In genomic region chr10:102970941-102971340, GRCh38 we compare ENCODE assay signal across 10 cellular contexts.
"Had no signal": no experiment of that assay in that cellular context is flagged by ENCODE, and none has a peak within 500 bp of the region (broad histone marks: within the 10 kb centered on the region; RNA-seq: fewer than 3 reads in every experiment).

No MANE protein-coding gene starts in this region.

- H3K9ac ChIP-seq: GM23248 had no signal

- H3K9me3 ChIP-seq: HAP-1 had no signal

- DNase-seq: GM23248, GOT3, H7, H9, HCEC 1CT had no signal

- FAIRE-seq: H1, H54 had no signal

- H3K27ac ChIP-seq: GM23248 had no signal

- H3K4me1 ChIP-seq: HAP-1 had no signal

- H3K36me3 ChIP-seq: HAP-1 had no signal

- H3K4me2 ChIP-seq: GM23338 had no signal

- ATAC-seq: GM23338, HCT116 had no signal

- H2AFZ ChIP-seq: GM23248, GM23338 had no signal

- H3K4me3 ChIP-seq: GM23248, GM23338, HAP-1 had no signal
